In the genomic region with DNA sequence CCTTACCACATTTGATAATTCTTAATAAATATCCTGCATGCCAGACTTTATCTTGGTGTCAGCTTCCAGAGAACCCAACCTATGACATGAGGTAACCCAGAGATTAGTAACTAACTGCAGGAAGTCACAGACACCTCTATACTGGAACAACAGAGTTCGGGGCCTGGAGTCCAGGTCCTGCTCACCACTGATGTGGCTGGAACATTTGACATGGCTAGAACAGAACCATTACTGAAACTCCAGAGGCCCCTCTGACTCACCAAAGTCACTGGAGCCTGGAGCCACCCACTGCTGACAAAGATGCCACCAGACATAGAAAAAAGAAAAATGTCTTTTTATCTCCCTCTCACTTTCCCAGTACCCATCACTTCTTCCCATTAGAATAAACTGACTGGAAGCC, we compare ENCODE assay signal across 15 cellular contexts.
DNase-seq lines count a peak whose midpoint lies in the region; ATAC-seq, FAIRE-seq and TF ChIP-seq lines count a peak whose summit lies in the region.
"Had no signal": no experiment of that assay in that cellular context is flagged by ENCODE, and none has a peak within 500 bp of the region (broad histone marks: within the 10 kb centered on the region; RNA-seq: fewer than 3 reads in every experiment).

No MANE protein-coding gene starts in this region.

- FAIRE-seq in GM18507 (lab: Jason Lieb, UNC) = peak; percentile 65
- FAIRE-seq: islet of Langerhans had no signal

- ATAC-seq in GM21529 (IDR thresholded peaks at IDR 0.05; ENCODE audit: unreplicated experiment) = peak; percentile 67
- peak; percentile 52 for ATAC-seq in activated B cell treated with CpG ODN at 0.5 μM for 24 hours (ENCODE audit: low read depth)
- no peak for ATAC-seq in aorta (ENCODE audit: low FRiP score)
- no peak for ATAC-seq in GM18873 (IDR thresholded peaks at IDR 0.05; ENCODE audit: low FRiP score, unreplicated experiment)

- H3K36me3 ChIP-seq in aorta (ENCODE audit: control insufficient read depth in 1 of 2, insufficient read depth in 2 of 2, low read length in 1 of 2) = no peaks in the 10 kb centered on the region
- H3K36me3 ChIP-seq: prostate gland, thyroid gland had no signal

- POLR2A ChIA-PET in activated B cell treated with CpG ODN at 0.5 μM for 24 hours (lab: Charles Lee) = no interaction called here

- TF ChIP-seq CTCF in activated B cell treated with CpG ODN at 0.5 μM for 24 hours (IDR thresholded peaks at IDR 0.05) = no peak

- CTCF ChIA-PET in activated B cell treated with CpG ODN at 0.5 μM for 24 hours (lab: Charles Lee) = no interaction called here

- no peaks in the 10 kb centered on the region for H3K27me3 ChIP-seq in aorta (ENCODE audit: control insufficient read depth in 1 of 2, insufficient read depth in 2 of 2, low read length in 1 of 2)
- H3K27me3 ChIP-seq: thyroid gland had no signal

- 92 to 96% methylated on average over 1 of the region's 1 CpG for WGBS in aorta, 2 donors

- no peaks in the 10 kb centered on the region for H3K4me1 Mint-ChIP-seq in activated B cell treated with CpG ODN at 0.5 μM for 24 hours

- DNase-seq in GM18507 (ENCODE audit: extremely low spot score, insufficient read length, low read depth) (no peak), activated B cell treated with CpG ODN at 0.5 μM for 24 hours (no peak), aorta (no peak), NCI-H82 (lab: John Stamatoyannopoulos, UW) (no peak), NCI-H146 treated with DMSO at 0.1 percent for 48 hours (lab: John Stamatoyannopoulos, UW; ENCODE audit: unreplicated experiment) (no peak)
- peak; percentile 26 for DNase-seq in stimulated activated CD4-positive, alpha-beta T cell treated with anti-CD3 and anti-CD28 coated beads, Interleukin-12 subunit alpha, Interleukin-12 subunit beta, amount 100 ng/mL, for 4 hours
- DNase-seq: amniotic stem cell, NCI-H226, thyroid gland had no signal

- intact Hi-C loops in activated B cell treated with CpG ODN at 0.5 μM for 24 hours (cut with micrococcal nuclease) (no loop called here), aorta (cut with DNase I) (no loop called here)

- H3K27ac ChIP-seq in aorta (ENCODE audit: low read depth in 1 of 2, low read length in 2 of 2) = no peak overlapping the region
- H3K27ac ChIP-seq: C4-2B, prostate gland, thyroid gland had no signal

- peaks cover 4% of the 10 kb centered on the region for H3K27me3 Mint-ChIP-seq in activated B cell treated with CpG ODN at 0.5 μM for 24 hours

- H3K9me3 Mint-ChIP-seq in activated B cell treated with CpG ODN at 0.5 μM for 24 hours = no peaks in the 10 kb centered on the region

- H3K4me3 ChIP-seq in aorta (ENCODE audit: low read length in 2 of 2) = no peak overlapping the region
- H3K4me3 ChIP-seq: mucosa of descending colon, prostate gland, thyroid gland had no signal

- H3K4me1 ChIP-seq in aorta (ENCODE audit: control insufficient read depth in 1 of 2, insufficient read depth in 2 of 2, low read length in 2 of 2) = no peaks in the 10 kb centered on the region
- H3K4me1 ChIP-seq: prostate gland, thyroid gland had no signal

- H3K27ac Mint-ChIP-seq in activated B cell treated with CpG ODN at 0.5 μM for 24 hours = no peak overlapping the region

- no peaks in the 10 kb centered on the region for H3K9me3 ChIP-seq in aorta (ENCODE audit: control insufficient read depth, low read length)
- H3K9me3 ChIP-seq: mucosa of descending colon, prostate gland, thyroid gland had no signal

- no peaks in the 10 kb centered on the region for H3K36me3 Mint-ChIP-seq in activated B cell treated with CpG ODN at 0.5 μM for 24 hours (ENCODE audit: low read depth)

- no peak overlapping the region for H3K4me3 Mint-ChIP-seq in activated B cell treated with CpG ODN at 0.5 μM for 24 hours

Comparison
In these comparisons a context has a peak if more than half of its experiments do, and no peak if none do; other contexts are left out.
1. ATAC-seq: peak in GM21529 (single experiment) and activated B cell treated with CpG ODN at 0.5 μM for 24 hours (single experiment); none in aorta (single experiment) and GM18873 (single experiment).